In genomic region chr12:49264466-49264872, GRCh38 we compare ENCODE assay signal across 1 cellular context.
A peak's percentile ranks its signal among the peaks of the same experiment; 100 is the strongest.
TF ChIP-seq lines count a peak whose summit lies in the region.

No MANE protein-coding gene starts in this region.

TF ChIP-seq in K562, 482 proteins besides CTCF, POLR2A, EP300 and RAD21 (continued from another document and continues in another):
- no peak for TF ChIP-seq CEBPG (CRISPR knock-in tag; IDR thresholded peaks at IDR 0.05)
- TF ChIP-seq CEBPG (tag; conservative IDR thresholded peaks at IDR 0.05 in 1 of 2, IDR thresholded peaks at IDR 0.05 in 1 of 2), result no peak
- TF ChIP-seq ATF4 (CRISPR knock-in tag; IDR thresholded peaks at IDR 0.05), result peak; percentile 56
- TF ChIP-seq RBM14 (IDR thresholded peaks at IDR 0.05; ENCODE audit: borderline replicate concordance, insufficient read depth, low read depth, low read length), result no peak
- no peak for TF ChIP-seq ARHGAP35 (IDR thresholded peaks at IDR 0.05; ENCODE audit: partially characterized antibody)
- no peak for TF ChIP-seq GTF2B (IDR thresholded peaks at IDR 0.05; ENCODE audit: extremely low read depth, insufficient read length)
- TF ChIP-seq SP1 (CRISPR knock-in tag; IDR thresholded peaks at IDR 0.05), result no peak
- peak; percentile 92 for TF ChIP-seq GATAD2A (IDR thresholded peaks at IDR 0.05)
- no peak for TF ChIP-seq ZNF280A (IDR thresholded peaks at IDR 0.05; ENCODE audit: low read depth, partially characterized antibody)
- peak; percentile 14 to 61 (median 55); a peak in 3 of 6 replicates for TF ChIP-seq ZBTB11 (CRISPR knock-in tag; IDR thresholded peaks at IDR 0.05)
- TF ChIP-seq REST (CRISPR knock-in tag; IDR thresholded peaks at IDR 0.05; ENCODE audit: low read depth), result peak; percentile 84
- TF ChIP-seq ARID1B (IDR thresholded peaks at IDR 0.05), result 0 out of 2 replicates have a peak, but pooled peaks have one; percentile 36
- TF ChIP-seq SMAD2 (IDR thresholded peaks at IDR 0.05; ENCODE audit: low read depth, low read length), result no peak
- peak; percentile 85; the same call in 1 of the 2 replicates for TF ChIP-seq ZBTB7A (IDR thresholded peaks at IDR 0.05; ENCODE audit: borderline replicate concordance, control insufficient read depth, low read depth, low read length)
- TF ChIP-seq ZNF507 (tag; conservative IDR thresholded peaks at IDR 0.05), result no peak
- TF ChIP-seq SMAD4 (CRISPR knock-in tag; conservative IDR thresholded peaks at IDR 0.05), result peak; percentile 37; the same call in 1 of the 2 replicates
- TF ChIP-seq TARDBP (IDR thresholded peaks at IDR 0.05), result no peak
- peak in 1 of 2 experiments; percentile 51; a peak in 1 of 4 replicates for TF ChIP-seq NONO (IDR thresholded peaks at IDR 0.05; ENCODE audit: low read depth in 2 of 2, low read length in 1 of 2)
- TF ChIP-seq ZNF639 (CRISPR knock-in tag; conservative IDR thresholded peaks at IDR 0.05 in 1 of 2, IDR thresholded peaks at IDR 0.05 in 1 of 2), result no peak
- no peak for TF ChIP-seq KLF1 (tag; IDR thresholded peaks at IDR 0.05)
- peak; percentile 97 for TF ChIP-seq EGR1 (conservative IDR thresholded peaks at IDR 0.05)
- TF ChIP-seq FOXK2 (conservative IDR thresholded peaks at IDR 0.05 in 1 of 2, IDR thresholded peaks at IDR 0.05 in 1 of 2; ENCODE audit: low read depth in 2 of 2), result no peak
- TF ChIP-seq NR1H2 (CRISPR knock-in tag; IDR thresholded peaks at IDR 0.05), result 0 out of 2 replicates have a peak, but pooled peaks have one; percentile 2
- peak; percentile 39; the same call in 1 of the 2 replicates for TF ChIP-seq ZNF23 (CRISPR knock-in tag; IDR thresholded peaks at IDR 0.05)
- TF ChIP-seq HMGN3 (IDR thresholded peaks at IDR 0.05; ENCODE audit: borderline replicate concordance, extremely low read depth, insufficient read length, low read depth, low read length), result peak; percentile 46
- TF ChIP-seq NFATC3 (IDR thresholded peaks at IDR 0.05), result no peak
- peak; percentile 59; the same call in 1 of the 2 replicates for TF ChIP-seq THRB (CRISPR knock-in tag; conservative IDR thresholded peaks at IDR 0.05)
- TF ChIP-seq CLOCK (CRISPR knock-in tag; IDR thresholded peaks at IDR 0.05; ENCODE audit: borderline replicate concordance), result no peak
- 0 out of 2 replicates have a peak, but pooled peaks have one; percentile 4 for TF ChIP-seq ZNF24 (IDR thresholded peaks at IDR 0.05)
- 0 out of 2 replicates have a peak, but pooled peaks have one; percentile 15 for TF ChIP-seq SPI1 (IDR thresholded peaks at IDR 0.05; ENCODE audit: borderline replicate concordance, low read depth, low read length)
- peak; percentile 57; the same call in 1 of the 2 replicates for TF ChIP-seq ZBTB49 (CRISPR knock-in tag; IDR thresholded peaks at IDR 0.05; ENCODE audit: borderline replicate concordance)
- TF ChIP-seq RBM39 (optimal IDR thresholded peaks at IDR 0.05; ENCODE audit: low read depth, low read length), result no peak
- peak; percentile 87 for TF ChIP-seq CC2D1A (IDR thresholded peaks at IDR 0.05)
